ENCODE assay signal across 2 cellular contexts in genomic region chrX:50447535-50447934, GRCh38.
A peak's percentile ranks its signal among the peaks of the same experiment; 100 is the strongest.
TF ChIP-seq lines count a peak whose summit lies in the region.

No MANE protein-coding gene starts in this region.

TF ChIP-seq in HepG2, 621 proteins besides CTCF, POLR2A, EP300 and RAD21 (continues in another document):
- no peak for TF ChIP-seq SOX5 (CRISPR knock-in tag; IDR thresholded peaks at IDR 0.05; ENCODE audit: borderline replicate concordance)
- TF ChIP-seq CENPT (CRISPR knock-in tag; IDR thresholded peaks at IDR 0.05; ENCODE audit: low read depth) = no peak
- no peak for TF ChIP-seq ZNF879 (CRISPR knock-in tag; IDR thresholded peaks at IDR 0.05)
- TF ChIP-seq, protein P1, sequence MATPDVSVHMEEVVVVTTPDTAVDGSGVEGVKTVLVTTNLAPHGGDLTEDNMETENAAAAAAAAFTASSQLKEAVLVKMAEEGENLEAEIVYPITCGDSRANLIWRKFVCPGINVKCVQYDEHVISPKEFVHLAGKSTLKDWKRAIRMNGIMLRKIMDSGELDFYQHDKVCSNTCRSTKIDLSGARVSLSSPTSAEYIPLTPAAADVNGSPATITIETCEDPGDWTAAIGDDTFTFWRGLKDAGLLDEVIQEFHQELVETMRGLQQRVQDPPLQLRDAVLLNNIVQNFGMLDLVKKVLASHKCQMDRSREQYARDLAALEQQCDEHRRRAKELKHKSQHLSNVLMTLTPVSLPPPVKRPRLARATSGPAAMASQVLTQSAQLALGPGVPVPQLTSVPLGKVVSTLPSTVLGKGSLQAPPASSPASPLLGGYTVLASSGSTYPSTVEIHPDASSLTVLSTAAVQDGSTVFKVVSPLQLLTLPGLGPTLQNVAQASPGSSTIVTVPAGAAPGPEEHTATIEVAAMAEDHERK (CRISPR knock-in tag; IDR thresholded peaks at IDR 0.05; ENCODE audit: low read depth) = no peak
- TF ChIP-seq TRIM24 (CRISPR knock-in tag; IDR thresholded peaks at IDR 0.05) = no peak
- TF ChIP-seq TBL1XR1 (IDR thresholded peaks at IDR 0.05; ENCODE audit: borderline replicate concordance, low read length, partially characterized antibody) = no peak
- no peak for TF ChIP-seq STAT5B (CRISPR knock-in tag; IDR thresholded peaks at IDR 0.05)
- TF ChIP-seq PRDM15 (CRISPR knock-in tag; IDR thresholded peaks at IDR 0.05) = no peak
- no peak for TF ChIP-seq ZNF207 (IDR thresholded peaks at IDR 0.05; ENCODE audit: borderline replicate concordance)
- no peak for TF ChIP-seq CREB3 (CRISPR knock-in tag; IDR thresholded peaks at IDR 0.05)
- TF ChIP-seq, protein P2, sequence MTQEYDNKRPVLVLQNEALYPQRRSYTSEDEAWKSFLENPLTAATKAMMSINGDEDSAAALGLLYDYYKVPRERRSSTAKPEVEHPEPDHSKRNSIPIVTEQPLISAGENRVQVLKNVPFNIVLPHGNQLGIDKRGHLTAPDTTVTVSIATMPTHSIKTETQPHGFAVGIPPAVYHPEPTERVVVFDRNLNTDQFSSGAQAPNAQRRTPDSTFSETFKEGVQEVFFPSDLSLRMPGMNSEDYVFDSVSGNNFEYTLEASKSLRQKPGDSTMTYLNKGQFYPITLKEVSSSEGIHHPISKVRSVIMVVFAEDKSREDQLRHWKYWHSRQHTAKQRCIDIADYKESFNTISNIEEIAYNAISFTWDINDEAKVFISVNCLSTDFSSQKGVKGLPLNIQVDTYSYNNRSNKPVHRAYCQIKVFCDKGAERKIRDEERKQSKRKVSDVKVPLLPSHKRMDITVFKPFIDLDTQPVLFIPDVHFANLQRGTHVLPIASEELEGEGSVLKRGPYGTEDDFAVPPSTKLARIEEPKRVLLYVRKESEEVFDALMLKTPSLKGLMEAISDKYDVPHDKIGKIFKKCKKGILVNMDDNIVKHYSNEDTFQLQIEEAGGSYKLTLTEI (CRISPR knock-in tag; conservative IDR thresholded peaks at IDR 0.05) = no peak
- TF ChIP-seq TGIF2 (CRISPR knock-in tag; IDR thresholded peaks at IDR 0.05) = no peak
- TF ChIP-seq, protein P3, sequence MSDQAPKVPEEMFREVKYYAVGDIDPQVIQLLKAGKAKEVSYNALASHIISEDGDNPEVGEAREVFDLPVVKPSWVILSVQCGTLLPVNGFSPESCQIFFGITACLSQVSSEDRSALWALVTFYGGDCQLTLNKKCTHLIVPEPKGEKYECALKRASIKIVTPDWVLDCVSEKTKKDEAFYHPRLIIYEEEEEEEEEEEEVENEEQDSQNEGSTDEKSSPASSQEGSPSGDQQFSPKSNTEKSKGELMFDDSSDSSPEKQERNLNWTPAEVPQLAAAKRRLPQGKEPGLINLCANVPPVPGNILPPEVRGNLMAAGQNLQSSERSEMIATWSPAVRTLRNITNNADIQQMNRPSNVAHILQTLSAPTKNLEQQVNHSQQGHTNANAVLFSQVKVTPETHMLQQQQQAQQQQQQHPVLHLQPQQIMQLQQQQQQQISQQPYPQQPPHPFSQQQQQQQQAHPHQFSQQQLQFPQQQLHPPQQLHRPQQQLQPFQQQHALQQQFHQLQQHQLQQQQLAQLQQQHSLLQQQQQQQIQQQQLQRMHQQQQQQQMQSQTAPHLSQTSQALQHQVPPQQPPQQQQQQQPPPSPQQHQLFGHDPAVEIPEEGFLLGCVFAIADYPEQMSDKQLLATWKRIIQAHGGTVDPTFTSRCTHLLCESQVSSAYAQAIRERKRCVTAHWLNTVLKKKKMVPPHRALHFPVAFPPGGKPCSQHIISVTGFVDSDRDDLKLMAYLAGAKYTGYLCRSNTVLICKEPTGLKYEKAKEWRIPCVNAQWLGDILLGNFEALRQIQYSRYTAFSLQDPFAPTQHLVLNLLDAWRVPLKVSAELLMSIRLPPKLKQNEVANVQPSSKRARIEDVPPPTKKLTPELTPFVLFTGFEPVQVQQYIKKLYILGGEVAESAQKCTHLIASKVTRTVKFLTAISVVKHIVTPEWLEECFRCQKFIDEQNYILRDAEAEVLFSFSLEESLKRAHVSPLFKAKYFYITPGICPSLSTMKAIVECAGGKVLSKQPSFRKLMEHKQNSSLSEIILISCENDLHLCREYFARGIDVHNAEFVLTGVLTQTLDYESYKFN (CRISPR knock-in tag; conservative IDR thresholded peaks at IDR 0.05) = 0 out of 2 replicates have a peak, but pooled peaks have one; percentile 11

TF ChIP-seq in liver, 16 proteins besides CTCF, POLR2A, EP300 and RAD21:
- TF ChIP-seq ZBTB33 (IDR thresholded peaks at IDR 0.05) = no peak
- no peak for TF ChIP-seq FOXA1 (IDR thresholded peaks at IDR 0.05)
- TF ChIP-seq RXRA (IDR thresholded peaks at IDR 0.05) = no peak
- TF ChIP-seq HNF4G (IDR thresholded peaks at IDR 0.05) = peak; percentile 15
- TF ChIP-seq SP1 (IDR thresholded peaks at IDR 0.05) = peak; percentile 44
- no peak for TF ChIP-seq TAF1 (conservative IDR thresholded peaks at IDR 0.05)
- TF ChIP-seq, protein P4, sequence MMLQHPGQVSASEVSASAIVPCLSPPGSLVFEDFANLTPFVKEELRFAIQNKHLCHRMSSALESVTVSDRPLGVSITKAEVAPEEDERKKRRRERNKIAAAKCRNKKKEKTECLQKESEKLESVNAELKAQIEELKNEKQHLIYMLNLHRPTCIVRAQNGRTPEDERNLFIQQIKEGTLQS (IDR thresholded peaks at IDR 0.05) = no peak
- peak in 1 of 2 donors; percentile 87 for TF ChIP-seq HNF4A (conservative IDR thresholded peaks at IDR 0.05)
